11 cellular contexts compared by ENCODE assay signal in the genomic region with DNA sequence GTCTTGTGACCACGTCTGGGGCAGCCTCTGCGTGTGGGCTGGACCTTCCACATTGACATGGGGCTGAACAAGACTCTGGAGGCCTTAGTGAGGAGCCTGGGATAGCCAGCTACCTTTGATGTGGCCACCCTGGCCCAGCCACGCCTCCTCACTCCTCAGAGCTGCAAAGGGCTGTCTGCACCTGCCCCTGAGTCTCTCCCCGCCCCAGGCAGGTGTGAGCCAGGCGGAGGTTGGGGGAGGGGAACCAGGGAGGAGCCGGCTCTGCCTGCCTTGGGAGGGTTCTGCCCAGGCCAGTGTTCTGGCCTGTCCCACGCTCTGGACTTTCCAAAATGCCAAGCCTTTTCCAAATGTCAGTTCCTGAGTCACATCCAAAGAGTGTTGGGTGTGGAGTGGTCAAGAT.
A peak's percentile ranks its signal among the peaks of the same experiment; 100 is the strongest.
DNase-seq lines count a peak whose midpoint lies in the region; TF ChIP-seq lines count a peak whose summit lies in the region.
"Had no signal": no experiment of that assay in that cellular context is flagged by ENCODE, and none has a peak within 500 bp of the region (broad histone marks: within the 10 kb centered on the region; RNA-seq: fewer than 3 reads in every experiment).

No MANE protein-coding gene starts in this region.

- H3K36me3 ChIP-seq in Peyer's patch, result peaks cover 0 to 28% (median 0%) of the 10 kb centered on the region in 3 donors

- H3K27ac ChIP-seq in Peyer's patch, result peak overlapping the region in 2 of 4 donors; percentile 22 to 75
- H3K27ac ChIP-seq: VCaP had no signal

- no peak for TF ChIP-seq POLR2A in Peyer's patch (IDR thresholded peaks at IDR 0.05)

- TF ChIP-seq CTCF in Peyer's patch (IDR thresholded peaks at IDR 0.05), result no peak
- no peak for TF ChIP-seq CTCF in foreskin fibroblast (IDR thresholded peaks at IDR 0.05; ENCODE audit: low read depth, low read length)

- no peak overlapping the region for H3K4me3 ChIP-seq in Peyer's patch
- H3K4me3 ChIP-seq in foreskin fibroblast (ENCODE audit: low read depth in 1 of 2, low read length in 2 of 2), result no peak overlapping the region
- H3K4me3 ChIP-seq: A549 had no signal

- peaks cover 0 to 8% (median 2%) of the 10 kb centered on the region in 4 donors for H3K4me1 ChIP-seq in Peyer's patch
- H3K4me1 ChIP-seq: A549 had no signal

- DNase-seq in NCI-H2081 (lab: John Stamatoyannopoulos, UW) (peak; percentile 73 to 87), NCI-H2081 treated with DMSO at 0.1 percent for 48 hours (lab: John Stamatoyannopoulos, UW) (no peak), Peyer's patch (peak in 2 of 3 donors; percentile 82 to 91), iPS-NIHi11 (ENCODE audit: low spot score) (peak; percentile 84), ureter (ENCODE audit: low spot score) (peak; percentile 82), foreskin fibroblast (no peak), T-helper 2 cell (no peak), cerebellum (ENCODE audit: low spot score) (no peak)
- DNase-seq: central memory CD4-positive, alpha-beta T cell had no signal

- H3K27me3 ChIP-seq in Peyer's patch, result no peaks in the 10 kb centered on the region

- H3K9me3 ChIP-seq in Peyer's patch, result peaks cover 0 to 4% (median 0%) of the 10 kb centered on the region in 4 donors

Comparison
In these comparisons a context has a peak if more than half of its experiments do, and no peak if none do; other contexts are left out.
1. DNase-seq: peak in NCI-H2081 (2 of 2), Peyer's patch (2 of 3), iPS-NIHi11 (single experiment) and ureter (single experiment); none in NCI-H2081 treated with DMSO at 0.1 percent for 48 hours (single experiment), foreskin fibroblast (0 of 2), T-helper 2 cell (0 of 5) and cerebellum (single experiment).